ENCODE assay signal across 22 cellular contexts in the genomic region with DNA sequence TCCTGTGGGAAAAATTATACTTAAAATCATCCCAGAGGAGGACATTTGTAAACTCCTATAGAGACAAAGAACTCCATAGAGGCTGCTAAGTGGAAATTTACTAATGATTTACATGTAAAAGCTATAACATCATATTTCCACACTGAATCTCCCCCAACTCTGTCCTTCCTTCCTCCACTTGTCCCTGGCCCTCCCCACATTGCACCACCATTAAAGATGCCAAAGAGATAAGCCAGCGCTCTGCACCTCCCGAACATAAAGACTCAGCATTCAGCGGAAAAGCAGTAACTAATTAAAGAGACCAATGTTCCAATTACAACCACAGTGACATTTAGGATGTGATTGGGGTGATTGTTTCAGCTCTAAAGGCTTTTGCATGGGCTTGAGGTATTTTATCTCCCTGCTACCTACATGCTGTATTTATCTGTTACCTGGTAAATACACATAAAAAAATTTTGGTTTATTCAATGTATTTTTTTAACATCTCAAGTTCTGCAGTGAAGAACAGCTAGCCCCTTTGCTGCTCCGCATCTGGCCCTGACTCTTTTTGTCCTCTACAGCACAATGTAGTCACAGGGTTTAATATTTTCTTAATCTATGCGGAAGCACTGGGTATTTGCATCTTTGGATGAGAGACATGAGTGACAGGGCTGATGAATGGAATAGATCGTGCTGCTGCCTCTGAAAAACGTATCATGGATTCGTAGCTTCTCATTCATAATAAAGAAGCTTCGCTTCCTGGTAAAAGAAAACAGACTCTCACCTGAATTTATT.
"Had no signal": no experiment of that assay in that cellular context is flagged by ENCODE, and none has a peak within 500 bp of the region (broad histone marks: within the 10 kb centered on the region; RNA-seq: fewer than 3 reads in every experiment).

No MANE protein-coding gene starts in this region.

- ATAC-seq: effector memory CD8-positive, alpha-beta T cell; esophagus mucosa; left lung; naive thymus-derived CD4-positive, alpha-beta T cell had no signal

- H3K9me3 Mint-ChIP-seq: activated CD4-positive, alpha-beta memory T cell treated with anti-CD3 and anti-CD28 coated beads for 36 hours; activated naive CD4-positive, alpha-beta T cell treated with anti-CD3 and anti-CD28 coated beads, Interleukin-2, amount 50 U/mL, for 24 hours; effector memory CD8-positive, alpha-beta T cell; immature natural killer cell; naive thymus-derived CD4-positive, alpha-beta T cell; T-helper 1 cell treated with Interleukin-12 subunit alpha and Interleukin-12 subunit beta and Interleukin-4 antibody, amounts not matched to agents 30 μg/mL and 1 μg/mL, for 36 hours; type B pancreatic cell had no signal

- H3K36me3 Mint-ChIP-seq: activated CD4-positive, alpha-beta memory T cell treated with anti-CD3 and anti-CD28 coated beads for 36 hours; activated naive CD4-positive, alpha-beta T cell treated with anti-CD3 and anti-CD28 coated beads, Interleukin-2, amount 50 U/mL, for 24 hours; immature natural killer cell; naive thymus-derived CD4-positive, alpha-beta T cell; type B pancreatic cell had no signal

- H3K4me1 Mint-ChIP-seq: naive thymus-derived CD4-positive, alpha-beta T cell had no signal

- H3K27ac Mint-ChIP-seq: activated CD4-positive, alpha-beta memory T cell treated with anti-CD3 and anti-CD28 coated beads for 36 hours; activated naive CD4-positive, alpha-beta T cell treated with anti-CD3 and anti-CD28 coated beads, Interleukin-2, amount 50 U/mL, for 24 hours; effector memory CD8-positive, alpha-beta T cell; immature natural killer cell; naive thymus-derived CD4-positive, alpha-beta T cell; T-helper 1 cell treated with Interleukin-12 subunit alpha and Interleukin-12 subunit beta and Interleukin-4 antibody, amounts not matched to agents 30 μg/mL and 1 μg/mL, for 36 hours; type B pancreatic cell had no signal

- H3K27me3 Mint-ChIP-seq: activated CD4-positive, alpha-beta memory T cell treated with anti-CD3 and anti-CD28 coated beads for 36 hours; activated naive CD4-positive, alpha-beta T cell treated with anti-CD3 and anti-CD28 coated beads, Interleukin-2, amount 50 U/mL, for 24 hours; effector memory CD8-positive, alpha-beta T cell; type B pancreatic cell had no signal

- H3K4me3 Mint-ChIP-seq: activated CD4-positive, alpha-beta memory T cell treated with anti-CD3 and anti-CD28 coated beads for 36 hours; activated naive CD4-positive, alpha-beta T cell treated with anti-CD3 and anti-CD28 coated beads, Interleukin-2, amount 50 U/mL, for 24 hours; effector memory CD8-positive, alpha-beta T cell; immature natural killer cell; naive thymus-derived CD4-positive, alpha-beta T cell; T-helper 1 cell treated with Interleukin-12 subunit alpha and Interleukin-12 subunit beta and Interleukin-4 antibody, amounts not matched to agents 30 μg/mL and 1 μg/mL, for 36 hours; type B pancreatic cell had no signal

- DNase-seq: activated CD4-positive, alpha-beta memory T cell treated with anti-CD3 and anti-CD28 coated beads for 36 hours; activated CD4-positive, alpha-beta T cell treated with anti-CD3 and anti-CD28 coated beads for 48 hours; activated gamma-delta T cell; activated T-cell treated with anti-CD3 and anti-CD28 coated beads, Interleukin-2, amount 50 U/mL, for 48 hours; adrenal gland; central memory CD4-positive, alpha-beta T cell; dorsolateral prefrontal cortex; effector memory CD8-positive, alpha-beta T cell; foreskin melanocyte; glutamatergic neuron; immature natural killer cell; kidney glomerular epithelial cell; left lung; naive thymus-derived CD4-positive, alpha-beta T cell; ovary; stimulated activated CD4-positive, alpha-beta T cell treated with anti-CD3 and anti-CD28 coated beads, Interleukin-4, amount 100 ng/mL, for 1 hour; T1000; testis had no signal
